In genomic region chr2:147330925-147331324, GRCh38 we compare ENCODE assay signal across 30 cellular contexts.
"Had no signal": no experiment of that assay in that cellular context is flagged by ENCODE, and none has a peak within 500 bp of the region (broad histone marks: within the 10 kb centered on the region; RNA-seq: fewer than 3 reads in every experiment).

No MANE protein-coding gene starts in this region.

- H3K79me2 ChIP-seq: parathyroid adenoma had no signal

- H3K36me3 Mint-ChIP-seq: natural killer cell; neural progenitor cell; stimulated activated naive B cell treated with anti-CD40 and anti-IgM and Interleukin-4, amounts not matched to agents 10 μg/mL and 1 μg/mL and 100 μg/mL, for 72 hours had no signal

- H3K9me3 ChIP-seq: ovary, psoas muscle, spleen, stomach, thoracic aorta, thyroid gland, tibial nerve, upper lobe of left lung, vagina had no signal

- H3K4me2 ChIP-seq: neural progenitor cell, smooth muscle cell had no signal

- H3K27ac Mint-ChIP-seq: natural killer cell; nephron; neural progenitor cell; progenitor cell of endocrine pancreas; stimulated activated naive B cell treated with anti-CD40 and anti-IgM and Interleukin-4, amounts not matched to agents 10 μg/mL and 1 μg/mL and 100 μg/mL, for 72 hours; stimulated activated naive CD8-positive, alpha-beta T cell treated with anti-CD3 and anti-CD28 coated beads, Interleukin-15, Interleukin-2, amounts not matched to agents 100 ng/mL and 50 ng/mL, for 24 hours had no signal

- H3K9me3 Mint-ChIP-seq: natural killer cell, nephron, neural progenitor cell had no signal

- H3K4me1 ChIP-seq: neural progenitor cell, parathyroid adenoma, psoas muscle, stomach, thyroid gland, tibial nerve, upper lobe of left lung, vagina had no signal

- H3K9ac ChIP-seq: neural progenitor cell, parathyroid adenoma had no signal

- H3K27me3 Mint-ChIP-seq: progenitor cell of endocrine pancreas; stimulated activated naive B cell treated with anti-CD40 and anti-IgM and Interleukin-4, amounts not matched to agents 10 μg/mL and 1 μg/mL and 100 μg/mL, for 72 hours; stimulated activated naive CD8-positive, alpha-beta T cell treated with anti-CD3 and anti-CD28 coated beads, Interleukin-15, Interleukin-2, amounts not matched to agents 100 ng/mL and 50 ng/mL, for 24 hours had no signal

- FAIRE-seq: urothelium cell line had no signal

- H3K4me3 ChIP-seq: neural progenitor cell, ovary, psoas muscle, skin epidermis, smooth muscle cell, spleen, stomach, thoracic aorta, thyroid gland, tibial nerve, upper lobe of left lung, vagina had no signal

- H3K27ac ChIP-seq: neural progenitor cell, ovary, parathyroid adenoma, psoas muscle, skin epidermis, spleen, stomach, thoracic aorta, thyroid gland, tibial nerve, upper lobe of left lung, vagina had no signal

- H3K4me3 Mint-ChIP-seq: natural killer cell; nephron; neural progenitor cell; stimulated activated naive B cell treated with anti-CD40 and anti-IgM and Interleukin-4, amounts not matched to agents 10 μg/mL and 1 μg/mL and 100 μg/mL, for 72 hours; stimulated activated naive CD8-positive, alpha-beta T cell treated with anti-CD3 and anti-CD28 coated beads, Interleukin-15, Interleukin-2, amounts not matched to agents 100 ng/mL and 50 ng/mL, for 24 hours had no signal

- ATAC-seq: natural killer cell; psoas muscle; right cardiac atrium; sciatic nerve; stimulated activated naive B cell treated with anti-CD40 and anti-IgM and Interleukin-4, amounts not matched to agents 10 μg/mL and 1 μg/mL and 100 μg/mL, for 72 hours had no signal

- H2AFZ ChIP-seq: neural progenitor cell, parathyroid adenoma had no signal

- H3K4me1 Mint-ChIP-seq: nephron, neural progenitor cell had no signal

- H3K36me3 ChIP-seq: neural progenitor cell, ovary, spleen, stomach, thoracic aorta, thyroid gland, tibial nerve, upper lobe of left lung, vagina had no signal

- DNase-seq: natural killer cell; occipital lobe; ovary; posterior cingulate gyrus; psoas muscle; right cardiac atrium; spleen; stimulated activated CD4-positive, alpha-beta T cell treated with anti-CD3 and anti-CD28 coated beads, Interleukin-12 subunit alpha, Interleukin-12 subunit beta, amount 100 ng/mL, for 4 hours; stimulated activated CD4-positive, alpha-beta T cell treated with anti-CD3 and anti-CD28 coated beads, Interleukin-1b, Interleukin-23, amount 100 ng/mL, for 48 hours; stimulated activated CD4-positive, alpha-beta T cell treated with anti-CD3 and anti-CD28 coated beads, Interleukin-4, amount 100 ng/mL, for 1 hour; stimulated activated CD4-positive, alpha-beta T cell treated with anti-CD3 and anti-CD28 coated beads, Interleukin-4, amount 100 ng/mL, for 4 hours; stimulated activated CD8-positive, alpha-beta memory T cell treated with anti-CD3 and anti-CD28 coated beads, Interleukin-4, amount 100 ng/mL, for 48 hours; stimulated activated naive B cell treated with anti-CD40 and anti-IgM and Interleukin-4, amounts not matched to agents 10 μg/mL and 1 μg/mL and 100 μg/mL, for 72 hours; stimulated activated naive CD4-positive, alpha-beta T cell treated with Interleukin-2 at 50 U/mL for 16 hours; stomach; thyroid gland; trophoblast cell; upper lobe of left lung had no signal

- H3K27me3 ChIP-seq: neural progenitor cell, ovary, spleen, stomach, thyroid gland, tibial nerve, upper lobe of left lung, vagina had no signal
